In the genomic region with DNA sequence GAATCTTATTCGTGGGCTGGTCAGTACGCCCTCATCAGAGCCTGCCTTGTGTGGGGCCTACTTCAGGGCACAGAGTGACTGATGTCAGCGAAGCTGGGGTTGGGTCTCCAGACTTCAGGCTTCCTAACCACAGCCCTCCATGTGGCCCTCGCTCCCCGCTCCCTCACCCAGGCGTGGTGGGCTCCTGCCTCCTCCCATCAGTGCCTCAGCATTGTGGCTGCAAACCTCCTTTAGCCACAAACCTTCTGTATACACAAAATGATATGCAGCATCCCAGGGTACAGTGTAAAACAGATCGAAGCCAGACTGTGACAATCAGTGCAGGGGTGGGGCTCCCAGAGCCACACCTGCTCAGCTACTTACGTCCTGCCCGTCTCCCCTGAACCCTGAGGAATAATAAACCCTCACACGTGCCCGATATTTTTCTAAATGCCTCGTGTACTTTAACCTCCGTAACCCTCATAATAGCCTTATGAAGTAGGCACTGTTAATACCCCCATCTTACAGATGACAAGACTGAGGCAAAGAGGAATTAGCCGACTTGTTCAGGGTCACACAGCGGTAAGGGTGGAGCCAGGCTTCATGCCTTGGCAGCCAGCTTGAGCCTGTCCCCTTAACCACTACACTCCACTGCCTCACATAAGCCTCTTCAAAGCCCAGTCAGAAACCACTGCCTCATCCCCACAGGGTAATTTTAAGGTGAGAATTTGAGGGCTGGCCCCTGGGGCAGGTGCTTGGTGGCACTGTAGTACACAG, we compare ENCODE assay signal across 8 cellular contexts.
DNase-seq lines count a peak whose midpoint lies in the region; ATAC-seq and TF ChIP-seq lines count a peak whose summit lies in the region.

No MANE protein-coding gene starts in this region.

- H3K79me2 ChIP-seq in DND-41 (ENCODE audit: insufficient read depth, low read length): no peaks in the 10 kb centered on the region
- H3K79me2 ChIP-seq in Loucy (ENCODE audit: insufficient read depth, low read length): no peaks in the 10 kb centered on the region

- H3K9me3 ChIP-seq in DND-41 (ENCODE audit: insufficient read depth, low read length, severe bottlenecking) (no peaks in the 10 kb centered on the region), Loucy (ENCODE audit: insufficient read depth, low read depth, low read length) (no peaks in the 10 kb centered on the region)

- no peaks in the 10 kb centered on the region for H3F3A ChIP-seq in Loucy (ENCODE audit: low read depth)

- H3K4me1 Mint-ChIP-seq in central memory CD8-positive, alpha-beta T cell: peaks cover 61% of the 10 kb centered on the region

- H3K36me3 ChIP-seq in DND-41 (ENCODE audit: insufficient read depth, low read length): no peaks in the 10 kb centered on the region
- H3K36me3 ChIP-seq in Loucy (ENCODE audit: insufficient read depth, low read length): no peaks in the 10 kb centered on the region

- DNase-seq in DND-41 (peak; percentile 79), D341Med (ENCODE audit: low spot score) (no peak), CD1c-positive myeloid dendritic cell (ENCODE audit: extremely low spot score) (no peak), UCSD-AML1 (lab: John Stamatoyannopoulos, UW; ENCODE audit: unreplicated experiment) (no peak)
- DNase-seq in central memory CD8-positive, alpha-beta T cell (ENCODE audit: low spot score in 2 of 2): peak; percentile 53 to 71
- DNase-seq in stimulated activated CD8-positive, alpha-beta memory T cell treated with anti-CD3 and anti-CD28 coated beads, Interleukin-4, amount 100 ng/mL, for 48 hours: peak; percentile 78

- no peaks in the 10 kb centered on the region for H3K9me3 Mint-ChIP-seq in central memory CD8-positive, alpha-beta T cell

- peaks cover 42% of the 10 kb centered on the region for H3K4me1 ChIP-seq in DND-41 (ENCODE audit: insufficient read depth, low read length)
- H3K4me1 ChIP-seq in Loucy (ENCODE audit: insufficient read depth, low read length, poor library complexity, severe bottlenecking): peaks cover 39% of the 10 kb centered on the region

- H3K9ac ChIP-seq in DND-41 (ENCODE audit: low read depth, low read length) (peak overlapping the region; percentile 9; the same call in 1 of the 2 replicates), Loucy (ENCODE audit: low read depth, low read length, poor library complexity, severe bottlenecking) (peak overlapping the region; percentile 42)

- ATAC-seq in DND-41 (ENCODE audit: insufficient read depth, low read depth): peak; percentile 74
- peak; percentile 31 for ATAC-seq in GM21515 (IDR thresholded peaks at IDR 0.05; ENCODE audit: unreplicated experiment)
- ATAC-seq in central memory CD8-positive, alpha-beta T cell (replicated peaks; ENCODE audit: extremely low read depth, poor library complexity, severe bottlenecking): peak; percentile 63

- H3K27ac Mint-ChIP-seq in central memory CD8-positive, alpha-beta T cell (ENCODE audit: low read depth): peak overlapping the region; percentile 95

- H3K4me3 ChIP-seq in DND-41 (ENCODE audit: low read depth in 1 of 2, low read length in 2 of 2) (no peak overlapping the region), Loucy (ENCODE audit: low read length, poor library complexity, severe bottlenecking) (no peak overlapping the region)

- H4K20me1 ChIP-seq in DND-41 (ENCODE audit: insufficient read depth, low read length) (no peaks in the 10 kb centered on the region), Loucy (ENCODE audit: insufficient read depth, low read length, poor library complexity, severe bottlenecking) (no peaks in the 10 kb centered on the region)

- no peak overlapping the region; the same call in 1 of the 2 replicates for H3K4me2 ChIP-seq in DND-41 (ENCODE audit: insufficient read depth, low read length)
- peak overlapping the region; percentile 16 for H3K4me2 ChIP-seq in Loucy (ENCODE audit: low read depth, low read length, poor library complexity, severe bottlenecking)

- peaks cover 10% of the 10 kb centered on the region for H3K36me3 Mint-ChIP-seq in central memory CD8-positive, alpha-beta T cell (ENCODE audit: insufficient read depth)

- no peaks in the 10 kb centered on the region for H3K27me3 Mint-ChIP-seq in central memory CD8-positive, alpha-beta T cell

- H3K9me2 ChIP-seq in Loucy (replicated peaks; ENCODE audit: low read depth, low read length): no peaks in the 10 kb centered on the region

- H3K27ac ChIP-seq in DND-41 (ENCODE audit: low read length): peak overlapping the region; percentile 82

- no peak overlapping the region for H2AFZ ChIP-seq in DND-41 (ENCODE audit: low read depth, low read length)
- no peak overlapping the region for H2AFZ ChIP-seq in Loucy (ENCODE audit: low read length)

- no peaks in the 10 kb centered on the region for H3K27me3 ChIP-seq in DND-41 (ENCODE audit: insufficient read depth, low read length, poor library complexity)
- no peaks in the 10 kb centered on the region for H3K27me3 ChIP-seq in Loucy (ENCODE audit: insufficient read depth, low read length, poor library complexity, severe bottlenecking)

- TF ChIP-seq CTCF in DND-41 (IDR thresholded peaks at IDR 0.05; ENCODE audit: borderline replicate concordance, extremely low read depth, low read length, poor library complexity, severe bottlenecking) (no peak), Loucy (conservative IDR thresholded peaks at IDR 0.05; ENCODE audit: low read length) (no peak)

- H3K4me3 Mint-ChIP-seq in central memory CD8-positive, alpha-beta T cell: peak overlapping the region; percentile 47

Comparison
In these comparisons a context has a peak if more than half of its experiments do, and no peak if none do; other contexts are left out.
1. DNase-seq: peak in DND-41 (single experiment), central memory CD8-positive, alpha-beta T cell (2 of 2) and stimulated activated CD8-positive, alpha-beta memory T cell treated with anti-CD3 and anti-CD28 coated beads, Interleukin-4, amount 100 ng/mL, for 48 hours (single experiment); none in D341Med (single experiment), CD1c-positive myeloid dendritic cell (single experiment) and UCSD-AML1 (single experiment).
2. Peak in every context shown above with its lines, with median percentiles within 50 percentile points of each other: ATAC-seq.